14 cellular contexts compared by ENCODE assay signal in the genomic region with DNA sequence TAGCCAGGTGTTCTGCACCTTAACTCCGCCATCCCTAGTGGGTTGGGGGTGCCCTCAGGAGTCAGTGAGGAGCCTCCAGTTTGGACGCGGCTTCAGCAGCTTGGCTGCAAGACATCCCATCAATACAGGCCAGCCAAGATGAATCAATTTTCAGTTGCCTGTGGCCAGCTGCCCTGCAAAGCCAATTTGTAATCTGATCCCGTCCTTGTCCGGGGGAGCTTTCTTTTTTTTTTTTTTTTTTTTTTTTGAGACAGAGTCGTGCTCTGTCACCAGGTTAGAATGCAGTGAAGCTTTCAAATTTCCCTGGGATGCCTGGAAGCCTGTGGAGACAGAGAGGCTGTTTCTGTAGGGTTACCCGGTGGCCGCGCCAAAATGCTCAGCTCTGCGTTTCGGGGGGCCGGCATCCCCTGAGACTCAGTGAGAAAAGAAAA.
A peak's percentile ranks its signal among the peaks of the same experiment; 100 is the strongest.
DNase-seq lines count a peak whose midpoint lies in the region; TF ChIP-seq lines count a peak whose summit lies in the region.
"Had no signal": no experiment of that assay in that cellular context is flagged by ENCODE, and none has a peak within 500 bp of the region (broad histone marks: within the 10 kb centered on the region; RNA-seq: fewer than 3 reads in every experiment).

No MANE protein-coding gene starts in this region.

- 7 to 10% methylated on average over 12 of the region's 12 CpGs for WGBS in thyroid gland, 2 donors

- H3K36me3 ChIP-seq in Caco-2 (ENCODE audit: control insufficient read depth, insufficient read depth, low read length) (no peaks in the 10 kb centered on the region), thyroid gland (no peaks in the 10 kb centered on the region)
- H3K36me3 ChIP-seq: prostate gland, vagina had no signal

- no peaks in the 10 kb centered on the region for H3K36me3 Mint-ChIP-seq in neural crest cell (ENCODE audit: low read depth)
- H3K36me3 Mint-ChIP-seq in Caco-2 (ENCODE audit: insufficient read depth, unreplicated experiment), result no peaks in the 10 kb centered on the region
- H3K36me3 Mint-ChIP-seq: activated naive CD8-positive, alpha-beta T cell treated with anti-CD3 and anti-CD28 coated beads, Interleukin-2, amount 10 ng/mL, durations not matched to agents 7 days and 5 days had no signal

- no peaks in the 10 kb centered on the region for H3K27me3 Mint-ChIP-seq in neural crest cell (ENCODE audit: low read depth)
- H3K27me3 Mint-ChIP-seq in Caco-2 (ENCODE audit: insufficient read depth, unreplicated experiment), result no peaks in the 10 kb centered on the region
- H3K27me3 Mint-ChIP-seq: activated naive CD8-positive, alpha-beta T cell treated with anti-CD3 and anti-CD28 coated beads, Interleukin-2, amount 10 ng/mL, durations not matched to agents 7 days and 5 days had no signal

- CTCF ChIA-PET in Caco-2 (lab: Charles Lee), result no interaction called here

- DNase-seq in GM04503 (ENCODE audit: low read depth) (peak; percentile 5), NCI-H524 (lab: John Stamatoyannopoulos, UW) (peak; percentile 33 to 63), choroid plexus epithelial cell (ENCODE audit: low read depth) (peak; percentile 34), neural crest cell (ENCODE audit: low read depth, low spot score) (peak; percentile 10), Caco-2 (no peak), NOMO-1 treated with dmso at 0.1 percent for 144 hours (lab: John Stamatoyannopoulos, UW; ENCODE audit: unreplicated experiment) (no peak), thyroid gland (no peak), NCI-H446 (lab: John Stamatoyannopoulos, UW) (no peak)
- DNase-seq: activated CD8-positive, alpha-beta T cell treated with anti-CD3 and anti-CD28 coated beads, Interleukin-2, amount 10 ng/mL, durations not matched to agents 7 days and 5 days; activated naive CD8-positive, alpha-beta T cell treated with anti-CD3 and anti-CD28 coated beads, Interleukin-2, amount 10 ng/mL, durations not matched to agents 7 days and 5 days; left cardiac atrium; NCI-H187 treated with DMSO at 0.1 percent for 48 hours had no signal

- no peak overlapping the region for H3K4me3 ChIP-seq in choroid plexus epithelial cell (ENCODE audit: low read depth, low read length)
- H3K4me3 ChIP-seq in Caco-2 (ENCODE audit: low read depth, low read length), result no peak overlapping the region
- H3K4me3 ChIP-seq in thyroid gland (replicated peaks in 1 of 3), result no peak overlapping the region
- H3K4me3 ChIP-seq: prostate gland, vagina had no signal

- BruUV-seq in Caco-2 (replicated peaks; lab: Mats Ljungman, UMichigan), result no TSS peak

- no peaks in the 10 kb centered on the region for H3K4me1 ChIP-seq in Caco-2
- H3K4me1 ChIP-seq in thyroid gland, result no peaks in the 10 kb centered on the region
- H3K4me1 ChIP-seq: prostate gland, vagina had no signal

- H3K4me3 Mint-ChIP-seq in neural crest cell, result peak overlapping the region; percentile 73
- no peak overlapping the region for H3K4me3 Mint-ChIP-seq in Caco-2 (ENCODE audit: unreplicated experiment)
- H3K4me3 Mint-ChIP-seq: activated CD8-positive, alpha-beta T cell treated with anti-CD3 and anti-CD28 coated beads, Interleukin-2, amount 10 ng/mL, durations not matched to agents 7 days and 5 days; activated naive CD8-positive, alpha-beta T cell treated with anti-CD3 and anti-CD28 coated beads, Interleukin-2, amount 10 ng/mL, durations not matched to agents 7 days and 5 days had no signal

- POLR2A ChIA-PET in Caco-2 (lab: Charles Lee), result no interaction called here

- TF ChIP-seq POLR2A in thyroid gland (IDR thresholded peaks at IDR 0.05), result no peak

- H3K9me3 ChIP-seq in Caco-2 (no peaks in the 10 kb centered on the region), thyroid gland (no peaks in the 10 kb centered on the region)
- H3K9me3 ChIP-seq: prostate gland, vagina had no signal

- peaks cover 13% of the 10 kb centered on the region for H3K4me1 Mint-ChIP-seq in neural crest cell
- no peaks in the 10 kb centered on the region for H3K4me1 Mint-ChIP-seq in Caco-2 (ENCODE audit: low read depth, unreplicated experiment)
- H3K4me1 Mint-ChIP-seq: activated naive CD8-positive, alpha-beta T cell treated with anti-CD3 and anti-CD28 coated beads, Interleukin-2, amount 10 ng/mL, durations not matched to agents 7 days and 5 days had no signal

- intact Hi-C loops in Caco-2 (cut with micrococcal nuclease; ENCODE audit: unreplicated experiment) (no loop called here), thyroid gland (cut with DNase I) (no loop called here)

- no peak overlapping the region for H3K27ac ChIP-seq in thyroid gland
- H3K27ac ChIP-seq: prostate gland, vagina had no signal

- H3K27ac Mint-ChIP-seq in neural crest cell (ENCODE audit: unreplicated experiment), result peak overlapping the region; percentile 97
- H3K27ac Mint-ChIP-seq in Caco-2 (ENCODE audit: unreplicated experiment), result no peak overlapping the region
- H3K27ac Mint-ChIP-seq: activated CD8-positive, alpha-beta T cell treated with anti-CD3 and anti-CD28 coated beads, Interleukin-2, amount 10 ng/mL, durations not matched to agents 7 days and 5 days; activated naive CD8-positive, alpha-beta T cell treated with anti-CD3 and anti-CD28 coated beads, Interleukin-2, amount 10 ng/mL, durations not matched to agents 7 days and 5 days had no signal

- TF ChIP-seq CTCF in choroid plexus epithelial cell (conservative IDR thresholded peaks at IDR 0.05; ENCODE audit: low read depth, low read length), result no peak
- TF ChIP-seq CTCF in neural crest cell (conservative IDR thresholded peaks at IDR 0.05), result no peak
- TF ChIP-seq CTCF in Caco-2 (IDR thresholded peaks at IDR 0.05; ENCODE audit: insufficient read depth in 1 of 2, low read depth in 1 of 2, low read length in 1 of 2, severe bottlenecking in 1 of 2, unreplicated experiment in 1 of 2), result no peak
- TF ChIP-seq CTCF in thyroid gland (IDR thresholded peaks at IDR 0.05), result no peak

- H3K27me3 ChIP-seq in Caco-2 (replicated peaks; ENCODE audit: control insufficient read depth, insufficient read depth, low read length), result no peaks in the 10 kb centered on the region
- no peaks in the 10 kb centered on the region for H3K27me3 ChIP-seq in thyroid gland
- H3K27me3 ChIP-seq: vagina had no signal

- H3K9me3 Mint-ChIP-seq in neural crest cell (no peaks in the 10 kb centered on the region), Caco-2 (ENCODE audit: unreplicated experiment) (no peaks in the 10 kb centered on the region)
- H3K9me3 Mint-ChIP-seq: activated naive CD8-positive, alpha-beta T cell treated with anti-CD3 and anti-CD28 coated beads, Interleukin-2, amount 10 ng/mL, durations not matched to agents 7 days and 5 days had no signal

Comparison
In these comparisons a context has a peak if more than half of its experiments do, and no peak if none do; other contexts are left out.
1. DNase-seq: peak in GM04503 (single experiment), NCI-H524 (2 of 2), choroid plexus epithelial cell (single experiment) and neural crest cell (single experiment); none in Caco-2 (0 of 2), NOMO-1 treated with dmso at 0.1 percent for 144 hours (single experiment), thyroid gland (0 of 2) and NCI-H446 (0 of 2).